ENCODE assay signal across 11 cellular contexts in the genomic region with DNA sequence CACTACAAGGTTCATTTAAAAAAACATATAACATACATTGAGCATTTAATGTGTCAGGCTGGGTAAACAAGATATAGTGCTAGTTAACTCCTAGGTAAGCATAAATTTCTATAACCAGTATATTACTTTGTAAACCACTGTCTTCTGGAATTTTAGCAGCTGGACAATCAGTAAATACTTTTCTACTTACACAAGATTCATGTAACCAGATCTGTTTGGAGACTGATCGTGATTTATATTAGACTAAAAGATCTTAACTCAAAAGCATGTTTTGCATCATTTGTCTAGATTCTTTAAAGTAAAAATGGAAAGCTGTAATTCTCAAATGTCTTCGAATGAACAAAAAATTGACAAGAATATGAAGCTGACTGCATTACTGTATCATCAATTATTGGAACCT. TPM values are rescaled to one million over a fixed set of nuclear protein-coding genes. Genes with fewer than 3 reads are reported as not detected.
DNase-seq lines count a peak whose midpoint lies in the region; ATAC-seq, FAIRE-seq and TF ChIP-seq lines count a peak whose summit lies in the region.
"Had no signal": no experiment of that assay in that cellular context is flagged by ENCODE, and none has a peak within 500 bp of the region (broad histone marks: within the 10 kb centered on the region; RNA-seq: fewer than 3 reads in every experiment).

No MANE protein-coding gene starts in this region.

- peak; percentile 79 for FAIRE-seq in pancreas (lab: Jason Lieb, UNC)

- H3K36me3 Mint-ChIP-seq in CD8-positive, alpha-beta memory T cell, result peaks cover 0 to 4% (median 0%) of the 10 kb centered on the region in 3 donors

- DNase-seq in CD8-positive, alpha-beta memory T cell, result no peak
- peak; percentile 47 for DNase-seq in PC-3
- DNase-seq in fibroblast of lung (ENCODE audit: low read depth in 2 of 2), result peak in 1 of 2 donors; percentile 8
- no peak for DNase-seq in pancreas
- DNase-seq in NOMO-1 treated with DMSO at 0.1 percent for 48 hours (lab: John Stamatoyannopoulos, UW; ENCODE audit: unreplicated experiment), result no peak
- DNase-seq in activated CD8-positive, alpha-beta memory T cell treated with anti-CD3 and anti-CD28 coated beads, Interleukin-2, amount 50 U/mL, for 48 hours, result no peak
- no peak for DNase-seq in sciatic nerve (ENCODE audit: low spot score)
- no peak for DNase-seq in T1000 (lab: John Stamatoyannopoulos, UW)
- DNase-seq: activated CD4-positive, CD25-positive, alpha-beta regulatory T cell treated with anti-CD3 and anti-CD28 coated beads, Interleukin-2, amount 50 U/mL, for 72 hours; effector CD8-positive, alpha-beta T cell had no signal

- H3K9me2 ChIP-seq in PC-3 (replicated peaks; ENCODE audit: low read length), result no peaks in the 10 kb centered on the region

- H3K27me3 Mint-ChIP-seq in CD8-positive, alpha-beta memory T cell, result peaks cover 0 to 3% of the 10 kb centered on the region in 2 donors

- H3K4me3 ChIP-seq in CD8-positive, alpha-beta memory T cell (ENCODE audit: low read length), result peak overlapping the region; percentile 91
- H3K4me3 ChIP-seq in PC-3 (ENCODE audit: low read length) (peak overlapping the region; percentile 92), fibroblast of lung (replicated peaks in 1 of 4; ENCODE audit: control extremely low read depth in 1 of 4, insufficient read depth in 1 of 4, low read depth in 3 of 4, low read length in 4 of 4) (peak overlapping the region in 3 of 4 experiments; percentile 81 to 88 (median 85)), pancreas (peak overlapping the region in 1 of 4 donors; percentile 87)

- H3K4me2 ChIP-seq in PC-3 (ENCODE audit: low read length) (peak overlapping the region; percentile 93), fibroblast of lung (ENCODE audit: extremely low read depth, insufficient read depth, low read length) (peak overlapping the region; percentile 55)

- no peak overlapping the region for H3K27ac ChIP-seq in CD8-positive, alpha-beta memory T cell (ENCODE audit: low read depth, low read length)
- H3K27ac ChIP-seq in PC-3 (ENCODE audit: low read length), result peak overlapping the region; percentile 15; the same call in 1 of the 2 replicates
- no peak overlapping the region for H3K27ac ChIP-seq in fibroblast of lung (ENCODE audit: insufficient read depth, low read length)
- no peak overlapping the region for H3K27ac ChIP-seq in pancreas

- no peaks in the 10 kb centered on the region for H3K36me3 ChIP-seq in CD8-positive, alpha-beta memory T cell (ENCODE audit: insufficient read depth, low read length)
- H3K36me3 ChIP-seq in PC-3 (ENCODE audit: low read depth, low read length), result no peaks in the 10 kb centered on the region
- H3K36me3 ChIP-seq in fibroblast of lung (ENCODE audit: control insufficient read depth, insufficient read depth, low read length), result no peaks in the 10 kb centered on the region
- no peaks in the 10 kb centered on the region for H3K36me3 ChIP-seq in pancreas
- H3K36me3 ChIP-seq: prostate gland had no signal

- peaks cover 40% of the 10 kb centered on the region for H3K79me2 ChIP-seq in PC-3 (ENCODE audit: low read length)
- peaks cover 39% of the 10 kb centered on the region for H3K79me2 ChIP-seq in fibroblast of lung (ENCODE audit: control insufficient read depth, insufficient read depth, low read length)

- H3K9ac ChIP-seq in PC-3 (ENCODE audit: low read length) (peak overlapping the region; percentile 81), fibroblast of lung (ENCODE audit: insufficient read depth, low read length) (no peak overlapping the region)

- H3F3A ChIP-seq in PC-3 (ENCODE audit: low read length, unreplicated experiment), result no peaks in the 10 kb centered on the region

- H3K4me1 Mint-ChIP-seq in CD8-positive, alpha-beta memory T cell, result peaks cover 12 to 16% (median 14%) of the 10 kb centered on the region in 3 donors

- no peaks in the 10 kb centered on the region for H3K9me3 ChIP-seq in CD8-positive, alpha-beta memory T cell (ENCODE audit: low read length)
- no peaks in the 10 kb centered on the region for H3K9me3 ChIP-seq in PC-3 (ENCODE audit: low read length)
- no peaks in the 10 kb centered on the region for H3K9me3 ChIP-seq in fibroblast of lung (ENCODE audit: control insufficient read depth, insufficient read depth, low read depth, low read length)
- H3K9me3 ChIP-seq in pancreas, result no peaks in the 10 kb centered on the region
- H3K9me3 ChIP-seq: prostate gland had no signal

- intact Hi-C loops in PC-3 (cut with micrococcal nuclease) (loop anchor here (5.0 kb wide), 3 partner anchors 43 to 553 kb away; no protein-coding TSS in a partner anchor), pancreas (cut with DNase I) (no loop called here), sciatic nerve (cut with DNase I) (no loop called here)

- H3K4me1 ChIP-seq in CD8-positive, alpha-beta memory T cell (ENCODE audit: insufficient read depth, low read length), result peaks cover 10% of the 10 kb centered on the region
- H3K4me1 ChIP-seq in PC-3 (ENCODE audit: insufficient read depth, low read length), result peaks cover 46% of the 10 kb centered on the region
- H3K4me1 ChIP-seq in fibroblast of lung (ENCODE audit: control insufficient read depth, extremely low read depth, insufficient read depth, low read length), result peaks cover 8% of the 10 kb centered on the region
- H3K4me1 ChIP-seq in pancreas, result peaks cover 0 to 6% (median 4%) of the 10 kb centered on the region in 3 donors
- H3K4me1 ChIP-seq: prostate gland had no signal

- H3K27me3 ChIP-seq in CD8-positive, alpha-beta memory T cell (ENCODE audit: insufficient read depth, low read length, poor library complexity, severe bottlenecking), result no peaks in the 10 kb centered on the region
- H3K27me3 ChIP-seq in PC-3 (ENCODE audit: low read length) (no peaks in the 10 kb centered on the region), fibroblast of lung (ENCODE audit: control insufficient read depth, insufficient read depth, low read length) (no peaks in the 10 kb centered on the region), pancreas (no peaks in the 10 kb centered on the region)

- 40 to 55% methylated on average over 2 of the region's 2 CpGs for WGBS in pancreas, 2 donors

- CTCF ChIA-PET in CD8-positive, alpha-beta memory T cell (lab: Charles Lee), result interaction anchor here (1.4 to 3.5 kb wide), 4 partner anchors 9 to 16 kb away, joined by 6 to 8 read pairs (median 6); a partner anchor contains a TSS
- CTCF ChIA-PET in PC-3 (lab: Charles Lee), result interaction anchor here (0.6 to 1.1 kb wide), 2 partner anchors 18 to 41 kb away, joined by 3 read pairs; no protein-coding TSS in a partner anchor

- H2AFZ ChIP-seq in PC-3 (ENCODE audit: low read length) (peak overlapping the region; percentile 94), fibroblast of lung (ENCODE audit: low read length) (no peak overlapping the region)

- TF ChIP-seq CTCF in PC-3 (conservative IDR thresholded peaks at IDR 0.05; ENCODE audit: low read depth, low read length) (no peak), fibroblast of lung (conservative IDR thresholded peaks at IDR 0.05 in 1 of 2, IDR thresholded peaks at IDR 0.05 in 1 of 2; ENCODE audit: low read depth in 1 of 2, low read length in 2 of 2) (no peak), pancreas (IDR thresholded peaks at IDR 0.05) (no peak)

- no peak overlapping the region for H3K27ac Mint-ChIP-seq in CD8-positive, alpha-beta memory T cell

- POLR2A ChIA-PET in CD8-positive, alpha-beta memory T cell (lab: Charles Lee), result interaction anchor here (0.6 to 2.0 kb wide), 2 partner anchors 15 to 220 kb away, joined by 5 to 8 read pairs; a partner anchor contains a TSS
- POLR2A ChIA-PET in PC-3 (lab: Charles Lee; ENCODE audit: unreplicated experiment), result interaction anchor here (0.6 to 0.7 kb wide), 4 partner anchors 79 to 558 kb away, joined by 3 to 4 read pairs (median 3); no protein-coding TSS in a partner anchor

- no TSS peak for BruUV-seq in PC-3 (replicated peaks; lab: Mats Ljungman, UMichigan)

- H4K20me1 ChIP-seq in PC-3 (ENCODE audit: low read length) (no peaks in the 10 kb centered on the region), fibroblast of lung (ENCODE audit: control insufficient read depth, extremely low read depth, insufficient read depth, low read length) (no peaks in the 10 kb centered on the region)

- peak; percentile 29 for ATAC-seq in PC-3
- no peak for ATAC-seq in pancreas
- no peak for ATAC-seq in sciatic nerve

- no peaks in the 10 kb centered on the region for H3K9me3 Mint-ChIP-seq in CD8-positive, alpha-beta memory T cell

- peak overlapping the region in 4 of 7 donors; percentile 9 to 92 (median 91) for H3K4me3 Mint-ChIP-seq in CD8-positive, alpha-beta memory T cell

RNA-seq across cellular contexts. Expression of a gene that starts 0.9 kb away (rescaled TPM):
- 10 to 100 TPM; 18.6 to 19.9 TPM for total RNA-seq in CD8-positive, alpha-beta memory T cell
- polyA plus RNA-seq in CD8-positive, alpha-beta memory T cell, result 3.5 TPM
- total RNA-seq in PC-3 (2014; rRNA removed) (23.5 and 25.6 TPM in 2 replicates), fibroblast of lung (2.8 and 5.4 TPM in 2 replicates), pancreas (under 1 TPM; 0.38 to 0.83 (median 0.65) TPM), sciatic nerve (2.6 TPM)
- polyA plus RNA-seq in fibroblast of lung (6.9 and 15.5 TPM in 2 replicates), pancreas (under 1 TPM; 0.27 to 0.49 TPM)
- 4.3 and 9.9 TPM in 2 replicates for polyA plus RNA-seq in fibroblast of lung (2012)
- 0.15 TPM in 1 of 2 replicates, not detected in the other for polyA minus RNA-seq in fibroblast of lung (ENCODE audit: low replicate concordance)

RNA-seq across cellular contexts. Expression of a gene that starts 15.2 kb away (rescaled TPM):
- 10 to 100 TPM; 14.5 to 15.3 TPM for total RNA-seq in CD8-positive, alpha-beta memory T cell
- polyA plus RNA-seq in CD8-positive, alpha-beta memory T cell, result 14.7 TPM
- total RNA-seq in PC-3 (2014; rRNA removed) (10.4 and 13.0 TPM in 2 replicates), fibroblast of lung (24.9 and 29.4 TPM in 2 replicates), pancreas (10 to 100 TPM in 3 of 6 donors, 1 to 10 TPM in 3; 8.9 to 13.5 (median 10.3) TPM), sciatic nerve (13.0 TPM)
- polyA plus RNA-seq in fibroblast of lung (9.9 and 14.0 TPM in 2 replicates), pancreas (1 to 10 TPM; 5.0 to 8.1 TPM)
- 8.2 and 10.4 TPM in 2 replicates for polyA plus RNA-seq in fibroblast of lung (2012)
- polyA minus RNA-seq in fibroblast of lung (ENCODE audit: low replicate concordance), result 2.5 TPM in 2 replicates
